In the genomic region with DNA sequence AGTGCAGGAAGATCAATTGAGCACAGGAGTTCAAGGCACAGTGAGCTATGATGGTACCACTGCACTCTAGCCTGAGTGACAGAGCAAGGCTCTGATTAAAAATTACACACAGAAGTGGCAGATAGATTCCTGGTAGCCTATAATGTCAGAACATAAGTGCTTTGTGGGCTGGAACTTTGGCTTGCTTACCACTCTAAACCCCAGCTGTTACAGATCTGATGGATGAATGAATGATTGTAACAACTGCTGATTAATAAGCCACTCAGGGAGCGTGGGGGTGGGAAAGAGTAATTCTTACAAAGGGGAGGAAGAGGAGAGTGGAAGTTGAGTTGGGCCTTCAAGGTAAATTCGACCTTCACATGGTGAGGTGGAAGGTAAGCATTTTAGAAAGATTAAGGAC, we compare ENCODE assay signal across 26 cellular contexts. TPM values are rescaled to one million over a fixed set of nuclear protein-coding genes. Genes with fewer than 3 reads are reported as not detected.
DNase-seq lines count a peak whose midpoint lies in the region; ATAC-seq, FAIRE-seq and TF ChIP-seq lines count a peak whose summit lies in the region.
"Had no signal": no experiment of that assay in that cellular context is flagged by ENCODE, and none has a peak within 500 bp of the region (broad histone marks: within the 10 kb centered on the region; RNA-seq: fewer than 3 reads in every experiment).

No MANE protein-coding gene starts in this region.

- no peak for TF ChIP-seq CTCF in CD4-positive, alpha-beta T cell (IDR thresholded peaks at IDR 0.05)
- TF ChIP-seq CTCF in MM.1S (IDR thresholded peaks at IDR 0.05; ENCODE audit: low read length): no peak

- no peaks in the 10 kb centered on the region for H3K4me1 Mint-ChIP-seq in CD4-positive, alpha-beta T cell (ENCODE audit: low read depth)
- H3K4me1 Mint-ChIP-seq in effector memory CD8-positive, alpha-beta T cell (ENCODE audit: low read depth in 2 of 2): no peaks in the 10 kb centered on the region
- H3K4me1 Mint-ChIP-seq in activated CD4-positive, alpha-beta memory T cell treated with anti-CD3 and anti-CD28 coated beads for 36 hours (ENCODE audit: low read depth): no peaks in the 10 kb centered on the region
- H3K4me1 Mint-ChIP-seq: CD14-positive monocyte had no signal

- H4K20me1 ChIP-seq in MM.1S (ENCODE audit: insufficient read depth, low read length): no peaks in the 10 kb centered on the region

- H3K4me3 ChIP-seq in skeletal muscle cell (ENCODE audit: low read depth, low read length) (no peak overlapping the region), MM.1S (ENCODE audit: low read length) (no peak overlapping the region)
- H3K4me3 ChIP-seq: HAP-1, K562, Peyer's patch, SK-N-MC had no signal

- H3K9ac ChIP-seq in MM.1S (ENCODE audit: low read length): no peak overlapping the region

- CTCF ChIA-PET in CD4-positive, alpha-beta T cell (lab: Charles Lee): no interaction called here
- CTCF ChIA-PET in activated CD4-positive, alpha-beta memory T cell treated with anti-CD3 and anti-CD28 coated beads for 36 hours (lab: Charles Lee): no interaction called here

- no peaks in the 10 kb centered on the region for H3F3A ChIP-seq in MM.1S (ENCODE audit: insufficient read depth, low read length)

- H3K9me3 ChIP-seq in CD4-positive, alpha-beta T cell (ENCODE audit: control insufficient read depth, low read length): no peaks in the 10 kb centered on the region
- H3K9me3 ChIP-seq in MM.1S (replicated peaks; ENCODE audit: insufficient read depth, low read length): no peaks in the 10 kb centered on the region
- H3K9me3 ChIP-seq: HAP-1, Peyer's patch had no signal

- DNase-seq in CD4-positive, alpha-beta T cell: no peak
- DNase-seq in LHCN-M2 (ENCODE audit: low read depth) (peak; percentile 78), skeletal muscle cell (ENCODE audit: low read depth) (peak; percentile 7), MM.1S (no peak), NCI-H1694 treated with DMSO at 0.1 percent for 48 hours (lab: John Stamatoyannopoulos, UW) (no peak), GM12892 (ENCODE audit: insufficient read length) (no peak)
- no peak for DNase-seq in effector memory CD8-positive, alpha-beta T cell
- DNase-seq in activated CD4-positive, alpha-beta memory T cell treated with anti-CD3 and anti-CD28 coated beads for 36 hours: no peak
- DNase-seq: GOT3, HFFc6, Kasumi-1, NCI-H1105 treated with DMSO at 0.1 percent for 48 hours, NCI-H146, NCI-H2029 treated with DMSO at 0.1 percent for 48 hours, NCI-H2227 treated with DMSO at 0.1 percent for 48 hours, NCI-H526 treated with DMSO at 0.1 percent for 48 hours, OCI-M1, SHP77 treated with DMSO at 0.1 percent for 48 hours had no signal

- TF ChIP-seq POLR2A in GM12892 (IDR thresholded peaks at IDR 0.05; ENCODE audit: low read depth, low read length): no peak

- ATAC-seq in CD4-positive, alpha-beta T cell (ENCODE audit: poor library complexity): no peak
- ATAC-seq in effector memory CD8-positive, alpha-beta T cell (replicated peaks): no peak
- ATAC-seq: K562 had no signal

- POLR2A ChIA-PET in CD4-positive, alpha-beta T cell (lab: Charles Lee): no interaction called here
- POLR2A ChIA-PET in activated CD4-positive, alpha-beta memory T cell treated with anti-CD3 and anti-CD28 coated beads for 36 hours (lab: Charles Lee): no interaction called here

- H3K79me2 ChIP-seq in MM.1S (ENCODE audit: low read length): no peaks in the 10 kb centered on the region

- H3K36me3 Mint-ChIP-seq in CD4-positive, alpha-beta T cell (ENCODE audit: low read depth): peaks cover 82% of the 10 kb centered on the region
- peaks cover 35% of the 10 kb centered on the region for H3K36me3 Mint-ChIP-seq in effector memory CD8-positive, alpha-beta T cell (ENCODE audit: insufficient read depth)
- H3K36me3 Mint-ChIP-seq in activated CD4-positive, alpha-beta memory T cell treated with anti-CD3 and anti-CD28 coated beads for 36 hours: peaks cover 24% of the 10 kb centered on the region

- H3K27ac Mint-ChIP-seq in CD4-positive, alpha-beta T cell: peak overlapping the region; percentile 15
- peak overlapping the region; percentile 1 to 22 for H3K27ac Mint-ChIP-seq in effector memory CD8-positive, alpha-beta T cell
- no peak overlapping the region for H3K27ac Mint-ChIP-seq in activated CD4-positive, alpha-beta memory T cell treated with anti-CD3 and anti-CD28 coated beads for 36 hours
- H3K27ac Mint-ChIP-seq: B cell, HFFc6 had no signal

- no peak overlapping the region for H3K4me3 Mint-ChIP-seq in CD4-positive, alpha-beta T cell
- H3K4me3 Mint-ChIP-seq in effector memory CD8-positive, alpha-beta T cell: no peak overlapping the region
- H3K4me3 Mint-ChIP-seq in activated CD4-positive, alpha-beta memory T cell treated with anti-CD3 and anti-CD28 coated beads for 36 hours: no peak overlapping the region
- H3K4me3 Mint-ChIP-seq: B cell, CD14-positive monocyte, HFFc6 had no signal

- H3K4me2 ChIP-seq in MM.1S (ENCODE audit: low read depth, low read length): no peak overlapping the region

- intact Hi-C loops in CD4-positive, alpha-beta T cell (cut with DNase I, micrococcal nuclease): no loop called here
- intact Hi-C loops in activated CD4-positive, alpha-beta memory T cell treated with anti-CD3 and anti-CD28 coated beads for 36 hours (cut with micrococcal nuclease): no loop called here

- no peaks in the 10 kb centered on the region for H3K27me3 Mint-ChIP-seq in CD4-positive, alpha-beta T cell
- no peaks in the 10 kb centered on the region for H3K27me3 Mint-ChIP-seq in effector memory CD8-positive, alpha-beta T cell
- H3K27me3 Mint-ChIP-seq in activated CD4-positive, alpha-beta memory T cell treated with anti-CD3 and anti-CD28 coated beads for 36 hours: no peaks in the 10 kb centered on the region
- H3K27me3 Mint-ChIP-seq: B cell had no signal

- no peaks in the 10 kb centered on the region for H3K27me3 ChIP-seq in CD4-positive, alpha-beta T cell (ENCODE audit: control insufficient read depth, insufficient read depth, low read length)
- H3K27me3 ChIP-seq in MM.1S (replicated peaks; ENCODE audit: insufficient read depth, low read length): no peaks in the 10 kb centered on the region
- H3K27me3 ChIP-seq: Peyer's patch had no signal

- H3K27ac ChIP-seq in CD4-positive, alpha-beta T cell (ENCODE audit: low read depth, low read length): no peak overlapping the region
- H3K27ac ChIP-seq in MM.1S (ENCODE audit: low read length): no peak overlapping the region
- H3K27ac ChIP-seq: Peyer's patch, SK-N-MC had no signal

- H3K36me3 ChIP-seq in MM.1S (replicated peaks; ENCODE audit: insufficient read depth, low read length): no peaks in the 10 kb centered on the region; the same call in none of the 2 replicates

- H3K9me2 ChIP-seq in MM.1S (replicated peaks; ENCODE audit: insufficient read depth, low read length): no peaks in the 10 kb centered on the region

- H3K4me1 ChIP-seq in MM.1S (ENCODE audit: low read length): no peaks in the 10 kb centered on the region
- H3K4me1 ChIP-seq: HAP-1, Peyer's patch had no signal

- no peak overlapping the region for H2AFZ ChIP-seq in MM.1S (ENCODE audit: low read length)

- no peaks in the 10 kb centered on the region for H3K9me3 Mint-ChIP-seq in CD4-positive, alpha-beta T cell
- no peaks in the 10 kb centered on the region for H3K9me3 Mint-ChIP-seq in effector memory CD8-positive, alpha-beta T cell
- no peaks in the 10 kb centered on the region for H3K9me3 Mint-ChIP-seq in activated CD4-positive, alpha-beta memory T cell treated with anti-CD3 and anti-CD28 coated beads for 36 hours
- H3K9me3 Mint-ChIP-seq: CD14-positive monocyte, HFFc6 had no signal

- FAIRE-seq in GM12892 (lab: Jason Lieb, UNC): no peak
- FAIRE-seq: D721Med, HTR-8/SVneo, K562 had no signal

RNA-seq across cellular contexts. Expression of a gene that starts 40.9 kb away (rescaled TPM):
- total RNA-seq in CD4-positive, alpha-beta T cell: 10 to 100 TPM; 27.3 to 35.7 TPM
- total RNA-seq in LHCN-M2 (2014; rRNA removed): 15.2 and 16.7 TPM in 2 replicates
- polyA plus RNA-seq in LHCN-M2 (2012): 31.5 TPM
- total RNA-seq in activated CD4-positive, alpha-beta memory T cell treated with anti-CD3 and anti-CD28 coated beads for 36 hours: 10 to 100 TPM; 27.9 to 29.7 TPM
- 6.1 TPM for polyA plus RNA-seq in GM12892 (2012; ENCODE audit: missing spikeins)

RNA-seq across cellular contexts. Expression of a gene that starts 57.2 kb away (rescaled TPM):
- total RNA-seq in CD4-positive, alpha-beta T cell: 10 to 100 TPM; 43.3 to 43.7 TPM
- total RNA-seq in LHCN-M2 (2014; rRNA removed): 18.3 and 21.5 TPM in 2 replicates
- 34.7 TPM for polyA plus RNA-seq in LHCN-M2 (2012)
- 10 to 100 TPM; 21.2 to 23.7 TPM for total RNA-seq in activated CD4-positive, alpha-beta memory T cell treated with anti-CD3 and anti-CD28 coated beads for 36 hours
- 18.1 TPM for polyA plus RNA-seq in GM12892 (2012; ENCODE audit: missing spikeins)

RNA-seq across cellular contexts. Expression of a gene that starts 57.4 kb away (rescaled TPM):
- 1 to 10 TPM; 8.0 to 9.2 TPM for total RNA-seq in CD4-positive, alpha-beta T cell
- 2.2 and 5.7 TPM in 2 replicates for total RNA-seq in LHCN-M2 (2014; rRNA removed)
- 6.5 TPM for polyA plus RNA-seq in LHCN-M2 (2012)
- total RNA-seq in activated CD4-positive, alpha-beta memory T cell treated with anti-CD3 and anti-CD28 coated beads for 36 hours: 1 to 10 TPM; 3.3 to 4.9 TPM
- polyA plus RNA-seq in GM12892 (2012; ENCODE audit: missing spikeins): 2.8 TPM

Comparison
In these comparisons a context has a peak if more than half of its experiments do, and no peak if none do; other contexts are left out.
1. DNase-seq: peak in LHCN-M2 (single experiment) and skeletal muscle cell (single experiment); none in CD4-positive, alpha-beta T cell (0 of 10), effector memory CD8-positive, alpha-beta T cell (0 of 3), activated CD4-positive, alpha-beta memory T cell treated with anti-CD3 and anti-CD28 coated beads for 36 hours (single experiment), MM.1S (single experiment), NCI-H1694 treated with DMSO at 0.1 percent for 48 hours (single experiment) and GM12892 (single experiment).